Comparison of ENCODE assay signal across 16 cellular contexts in genomic region chrX:22952011-22952410, GRCh38. TPM values are rescaled to one million over a fixed set of nuclear protein-coding genes. Genes with fewer than 3 reads are reported as not detected.
A peak's percentile ranks its signal among the peaks of the same experiment; 100 is the strongest.
DNase-seq lines count a peak whose midpoint lies in the region; ATAC-seq, FAIRE-seq and TF ChIP-seq lines count a peak whose summit lies in the region.
"Had no signal": no experiment of that assay in that cellular context is flagged by ENCODE, and none has a peak within 500 bp of the region (broad histone marks: within the 10 kb centered on the region; RNA-seq: fewer than 3 reads in every experiment).

No MANE protein-coding gene starts in this region.

- H2AFZ ChIP-seq in astrocyte (ENCODE audit: low read depth, low read length), result no peak overlapping the region

- no peaks in the 10 kb centered on the region for H3K36me3 ChIP-seq in astrocyte (ENCODE audit: insufficient read depth, low read length)

- no peak overlapping the region for H3K9ac ChIP-seq in astrocyte (ENCODE audit: low read length)
- H3K9ac ChIP-seq: KMS-11 had no signal

- H3K4me1 Mint-ChIP-seq in astrocyte (ENCODE audit: low read depth, unreplicated experiment), result peaks cover 24% of the 10 kb centered on the region
- H3K4me1 Mint-ChIP-seq in activated naive CD4-positive, alpha-beta T cell treated with anti-CD3 and anti-CD28 coated beads, Interleukin-2, amount 10 ng/mL, durations not matched to agents 7 days and 5 days, result no peaks in the 10 kb centered on the region

- H4K20me1 ChIP-seq in astrocyte (ENCODE audit: insufficient read depth, low read length), result no peaks in the 10 kb centered on the region

- H3K27me3 Mint-ChIP-seq in astrocyte (ENCODE audit: low read depth, unreplicated experiment), result no peaks in the 10 kb centered on the region
- H3K27me3 Mint-ChIP-seq in activated naive CD4-positive, alpha-beta T cell treated with anti-CD3 and anti-CD28 coated beads, Interleukin-2, amount 10 ng/mL, durations not matched to agents 7 days and 5 days, result no peaks in the 10 kb centered on the region

- no peaks in the 10 kb centered on the region for H3K79me2 ChIP-seq in astrocyte (ENCODE audit: insufficient read depth, low read length)

- TF ChIP-seq CTCF in astrocyte (IDR thresholded peaks at IDR 0.05; ENCODE audit: insufficient read depth, low read depth, low read length), result no peak

- no peak overlapping the region for H3K4me3 Mint-ChIP-seq in astrocyte (ENCODE audit: unreplicated experiment)
- H3K4me3 Mint-ChIP-seq in activated naive CD4-positive, alpha-beta T cell treated with anti-CD3 and anti-CD28 coated beads, Interleukin-2, amount 10 ng/mL, durations not matched to agents 7 days and 5 days, result no peak overlapping the region

- no peak overlapping the region for H3K27ac ChIP-seq in astrocyte (ENCODE audit: low read depth, low read length)
- H3K27ac ChIP-seq: KMS-11 had no signal

- H3K27ac Mint-ChIP-seq in astrocyte (ENCODE audit: unreplicated experiment), result no peak overlapping the region
- no peak overlapping the region for H3K27ac Mint-ChIP-seq in activated naive CD4-positive, alpha-beta T cell treated with anti-CD3 and anti-CD28 coated beads, Interleukin-2, amount 10 ng/mL, durations not matched to agents 7 days and 5 days

- H3K4me2 ChIP-seq in astrocyte (ENCODE audit: low read length), result peak overlapping the region; percentile 40
- H3K4me2 ChIP-seq: KMS-11 had no signal

- no peak overlapping the region for H3K4me3 ChIP-seq in astrocyte (ENCODE audit: insufficient read depth, low read depth, low read length)

- H3K9me3 ChIP-seq in astrocyte (ENCODE audit: insufficient read depth, low read depth, low read length), result no peaks in the 10 kb centered on the region

- DNase-seq in ACHN, result peak; percentile 43
- peak; percentile 51 for DNase-seq in M059J (ENCODE audit: low read depth)
- DNase-seq in astrocyte (ENCODE audit: low read depth), result peak; percentile 37
- peak; percentile 3 for DNase-seq in iPS DF 19.7 (ENCODE audit: low read depth, low spot score)
- DNase-seq in SW480 (ENCODE audit: low spot score), result no peak
- DNase-seq in activated naive CD4-positive, alpha-beta T cell treated with anti-CD3 and anti-CD28 coated beads, Interleukin-2, amount 10 ng/mL, durations not matched to agents 7 days and 5 days, result no peak
- DNase-seq in T-helper 2 cell, result no peak
- DNase-seq: AML-193, amniotic stem cell, NCI-H526 treated with DMSO at 0.1 percent for 48 hours had no signal

- no peak for ATAC-seq in HG03521 (IDR thresholded peaks at IDR 0.05; ENCODE audit: unreplicated experiment)

- no peaks in the 10 kb centered on the region for H3K36me3 Mint-ChIP-seq in astrocyte (ENCODE audit: low read depth, unreplicated experiment)
- H3K36me3 Mint-ChIP-seq in activated naive CD4-positive, alpha-beta T cell treated with anti-CD3 and anti-CD28 coated beads, Interleukin-2, amount 10 ng/mL, durations not matched to agents 7 days and 5 days, result no peaks in the 10 kb centered on the region

- CTCF ChIA-PET in activated naive CD4-positive, alpha-beta T cell treated with anti-CD3 and anti-CD28 coated beads, Interleukin-2, amount 10 ng/mL, durations not matched to agents 7 days and 5 days (lab: Charles Lee), result no interaction called here

- peaks cover 10% of the 10 kb centered on the region for H3K4me1 ChIP-seq in astrocyte (ENCODE audit: insufficient read depth, low read length)

- H3K9me3 Mint-ChIP-seq in astrocyte (ENCODE audit: unreplicated experiment), result no peaks in the 10 kb centered on the region
- H3K9me3 Mint-ChIP-seq in activated naive CD4-positive, alpha-beta T cell treated with anti-CD3 and anti-CD28 coated beads, Interleukin-2, amount 10 ng/mL, durations not matched to agents 7 days and 5 days, result no peaks in the 10 kb centered on the region

- peak; percentile 92 for FAIRE-seq in astrocyte (lab: Jason Lieb, UNC)

- in situ Hi-C loops in ACHN (cut with HindIII; ENCODE audit: low pct_ligation_motif_present, low pct_unique_long_range_greater_than_20kb, low sequenced_read_pairs), result no loop called here

- no peaks in the 10 kb centered on the region for H3K27me3 ChIP-seq in astrocyte (ENCODE audit: insufficient read depth, low read length)

RNA-seq across cellular contexts. Expression of gene DDX53, which starts 47.7 kb away (rescaled TPM):
- 0.81 and 1.6 TPM in 2 replicates for total RNA-seq in M059J (2014; rRNA removed; shearing (Covaris generic))
- total RNA-seq in astrocyte, result not detected in 2 replicates
- total RNA-seq: epithelial cell of proximal tubule; liver; osteoblast; T-helper 2 cell treated with Interferon-gamma antibody and Interleukin-4, amounts not matched to agents 100 ng/mL and 5 ng/mL, for 36 hours had no signal

Comparison
In these comparisons a context has a peak if more than half of its experiments do, and no peak if none do; other contexts are left out.
1. DNase-seq: peak in ACHN (single experiment), M059J (single experiment), astrocyte (single experiment) and iPS DF 19.7 (single experiment); none in SW480 (single experiment), activated naive CD4-positive, alpha-beta T cell treated with anti-CD3 and anti-CD28 coated beads, Interleukin-2, amount 10 ng/mL, durations not matched to agents 7 days and 5 days (single experiment) and T-helper 2 cell (0 of 5).